ENCODE assay signal across 33 cellular contexts in genomic region chr10:128116187-128116586, GRCh38.
"Had no signal": no experiment of that assay in that cellular context is flagged by ENCODE, and none has a peak within 500 bp of the region (broad histone marks: within the 10 kb centered on the region; RNA-seq: fewer than 3 reads in every experiment).

No MANE protein-coding gene starts in this region.

- FAIRE-seq: colon, frontal cortex had no signal

- H3K4me3 ChIP-seq: adrenal gland, body of pancreas had no signal

- H3K27me3 Mint-ChIP-seq: activated B cell treated with CpG ODN at 0.5 μM for 24 hours; activated CD8-positive, alpha-beta memory T cell treated with anti-CD3 and anti-CD28 coated beads, Interleukin-2, amount 10 ng/mL, durations not matched to agents 7 days and 5 days; activated naive CD8-positive, alpha-beta T cell treated with anti-CD3 and anti-CD28 coated beads, Interleukin-2, amount 50 U/mL, for 24 hours; effector memory CD8-positive, alpha-beta T cell had no signal

- H3K27ac ChIP-seq: adrenal gland, body of pancreas, WERI-Rb-1 had no signal

- H3K36me3 ChIP-seq: adrenal gland had no signal

- DNase-seq: activated B cell treated with CpG ODN at 0.5 μM for 24 hours; activated CD4-positive, alpha-beta T cell treated with anti-CD3 and anti-CD28 coated beads for 48 hours; activated CD8-positive, alpha-beta memory T cell treated with anti-CD3 and anti-CD28 coated beads, Interleukin-2, amount 10 ng/mL, durations not matched to agents 7 days and 5 days; activated CD8-positive, alpha-beta memory T cell treated with anti-CD3 and anti-CD28 coated beads, Interleukin-2, amount 50 U/mL, for 4 hours; activated CD8-positive, alpha-beta T cell treated with anti-CD3 and anti-CD28 coated beads, Interleukin-2, amount 10 ng/mL, durations not matched to agents 7 days and 5 days; activated effector memory CD4-positive, alpha-beta T cell treated with anti-CD3 and anti-CD28 coated beads, Interleukin-2, amount 50 U/mL, for 16 hours; activated naive CD4-positive, alpha-beta T cell treated with anti-CD3 and anti-CD28 coated beads for 36 hours; activated naive CD8-positive, alpha-beta T cell treated with anti-CD3 and anti-CD28 coated beads for 36 hours; activated naive CD8-positive, alpha-beta T cell treated with anti-CD3 and anti-CD28 coated beads, Interleukin-2, amount 50 U/mL, for 24 hours; activated T-cell treated with anti-CD3 and anti-CD28 coated beads, Interleukin-2, amount 50 U/mL, for 1 hour; activated T-cell treated with anti-CD3 and anti-CD28 coated beads, Interleukin-2, amount 50 U/mL, for 48 hours; adrenal gland; amygdala; aorta; body of pancreas; caudate nucleus; cortex of kidney; dermis blood vessel endothelial cell; effector CD4-positive, alpha-beta T cell; effector memory CD8-positive, alpha-beta T cell; foreskin fibroblast; head of caudate nucleus; hippocampal formation; T-helper 17 cell; T1000; WERI-Rb-1 had no signal

- H3K36me3 Mint-ChIP-seq: activated naive CD4-positive, alpha-beta T cell treated with anti-CD3 and anti-CD28 coated beads, Interleukin-2, amount 50 U/mL, for 24 hours had no signal

- ATAC-seq: activated CD4-positive, CD25-positive, alpha-beta regulatory T cell treated with anti-CD3 and anti-CD28 coated beads, Interleukin-2, amount 50 U/mL, for 24 hours; activated CD8-positive, alpha-beta memory T cell treated with anti-CD3 and anti-CD28 coated beads, Interleukin-2, amount 10 ng/mL, durations not matched to agents 7 days and 5 days; activated CD8-positive, alpha-beta T cell treated with anti-CD3 and anti-CD28 coated beads, Interleukin-2, amount 10 ng/mL, durations not matched to agents 7 days and 5 days; activated naive CD8-positive, alpha-beta T cell treated with anti-CD3 and anti-CD28 coated beads, Interleukin-2, amount 50 U/mL, for 24 hours; body of pancreas; effector memory CD8-positive, alpha-beta T cell; T-helper 17 cell had no signal

- H3K4me3 Mint-ChIP-seq: activated B cell treated with CpG ODN at 0.5 μM for 24 hours; activated CD8-positive, alpha-beta memory T cell treated with anti-CD3 and anti-CD28 coated beads, Interleukin-2, amount 10 ng/mL, durations not matched to agents 7 days and 5 days; activated CD8-positive, alpha-beta T cell treated with anti-CD3 and anti-CD28 coated beads, Interleukin-2, amount 10 ng/mL, durations not matched to agents 7 days and 5 days; activated naive CD4-positive, alpha-beta T cell treated with anti-CD3 and anti-CD28 coated beads for 36 hours; activated naive CD4-positive, alpha-beta T cell treated with anti-CD3 and anti-CD28 coated beads, Interleukin-2, amount 50 U/mL, for 24 hours; activated naive CD8-positive, alpha-beta T cell treated with anti-CD3 and anti-CD28 coated beads for 36 hours; activated naive CD8-positive, alpha-beta T cell treated with anti-CD3 and anti-CD28 coated beads, Interleukin-2, amount 50 U/mL, for 24 hours; activated T-helper 1 cell treated with anti-CD3 and anti-CD28 coated beads, Interleukin-12 subunit alpha, Interleukin-12 subunit beta, Interleukin-2, Interleukin-4 antibody, amounts not matched to agents 30 ng/mL and 10 ng/mL and 1 ng/mL, durations not matched to agents 14 hours and 24 hours and 36 hours; effector memory CD8-positive, alpha-beta T cell; T-helper 17 cell; T-helper 2 cell treated with Interferon-gamma antibody and Interleukin-4, amounts not matched to agents 5 μg/mL and 100 μg/mL, for 36 hours had no signal

- H3K27ac Mint-ChIP-seq: activated B cell treated with CpG ODN at 0.5 μM for 24 hours; activated CD8-positive, alpha-beta memory T cell treated with anti-CD3 and anti-CD28 coated beads, Interleukin-2, amount 10 ng/mL, durations not matched to agents 7 days and 5 days; activated CD8-positive, alpha-beta T cell treated with anti-CD3 and anti-CD28 coated beads, Interleukin-2, amount 10 ng/mL, durations not matched to agents 7 days and 5 days; activated naive CD4-positive, alpha-beta T cell treated with anti-CD3 and anti-CD28 coated beads for 36 hours; activated naive CD4-positive, alpha-beta T cell treated with anti-CD3 and anti-CD28 coated beads, Interleukin-2, amount 50 U/mL, for 24 hours; activated naive CD8-positive, alpha-beta T cell treated with anti-CD3 and anti-CD28 coated beads for 36 hours; activated naive CD8-positive, alpha-beta T cell treated with anti-CD3 and anti-CD28 coated beads, Interleukin-2, amount 50 U/mL, for 24 hours; activated T-helper 1 cell treated with anti-CD3 and anti-CD28 coated beads, Interleukin-12 subunit alpha, Interleukin-12 subunit beta, Interleukin-2, Interleukin-4 antibody, amounts not matched to agents 30 ng/mL and 10 ng/mL and 1 ng/mL, durations not matched to agents 14 hours and 24 hours and 36 hours; effector memory CD8-positive, alpha-beta T cell; T-helper 17 cell; T-helper 2 cell treated with Interferon-gamma antibody and Interleukin-4, amounts not matched to agents 5 μg/mL and 100 μg/mL, for 36 hours had no signal

- H3K4me1 ChIP-seq: adrenal gland, body of pancreas had no signal

- H3K9me3 Mint-ChIP-seq: activated B cell treated with CpG ODN at 0.5 μM for 24 hours; activated naive CD4-positive, alpha-beta T cell treated with anti-CD3 and anti-CD28 coated beads for 36 hours; activated naive CD4-positive, alpha-beta T cell treated with anti-CD3 and anti-CD28 coated beads, Interleukin-2, amount 50 U/mL, for 24 hours; activated naive CD8-positive, alpha-beta T cell treated with anti-CD3 and anti-CD28 coated beads for 36 hours; activated naive CD8-positive, alpha-beta T cell treated with anti-CD3 and anti-CD28 coated beads, Interleukin-2, amount 50 U/mL, for 24 hours; activated T-helper 1 cell treated with anti-CD3 and anti-CD28 coated beads, Interleukin-12 subunit alpha, Interleukin-12 subunit beta, Interleukin-2, Interleukin-4 antibody, amounts not matched to agents 30 ng/mL and 10 ng/mL and 1 ng/mL, durations not matched to agents 14 hours and 24 hours and 36 hours; activated T-helper 2 cell treated with anti-CD3 and anti-CD28 coated beads, Interferon-gamma antibody, Interleukin-2, Interleukin-4, amounts not matched to agents 10 μg/mL and 5 μg/mL and 100 μg/mL, durations not matched to agents 14 hours and 24 hours and 36 hours; effector memory CD8-positive, alpha-beta T cell; T-helper 2 cell treated with Interferon-gamma antibody and Interleukin-4, amounts not matched to agents 5 μg/mL and 100 μg/mL, for 36 hours had no signal

- H3K9me3 ChIP-seq: adrenal gland, body of pancreas had no signal

- H3K4me1 Mint-ChIP-seq: activated B cell treated with CpG ODN at 0.5 μM for 24 hours; activated naive CD4-positive, alpha-beta T cell treated with anti-CD3 and anti-CD28 coated beads, Interleukin-2, amount 50 U/mL, for 24 hours; activated naive CD8-positive, alpha-beta T cell treated with anti-CD3 and anti-CD28 coated beads, Interleukin-2, amount 50 U/mL, for 24 hours had no signal
